8 cellular contexts compared by ENCODE assay signal in the genomic region with DNA sequence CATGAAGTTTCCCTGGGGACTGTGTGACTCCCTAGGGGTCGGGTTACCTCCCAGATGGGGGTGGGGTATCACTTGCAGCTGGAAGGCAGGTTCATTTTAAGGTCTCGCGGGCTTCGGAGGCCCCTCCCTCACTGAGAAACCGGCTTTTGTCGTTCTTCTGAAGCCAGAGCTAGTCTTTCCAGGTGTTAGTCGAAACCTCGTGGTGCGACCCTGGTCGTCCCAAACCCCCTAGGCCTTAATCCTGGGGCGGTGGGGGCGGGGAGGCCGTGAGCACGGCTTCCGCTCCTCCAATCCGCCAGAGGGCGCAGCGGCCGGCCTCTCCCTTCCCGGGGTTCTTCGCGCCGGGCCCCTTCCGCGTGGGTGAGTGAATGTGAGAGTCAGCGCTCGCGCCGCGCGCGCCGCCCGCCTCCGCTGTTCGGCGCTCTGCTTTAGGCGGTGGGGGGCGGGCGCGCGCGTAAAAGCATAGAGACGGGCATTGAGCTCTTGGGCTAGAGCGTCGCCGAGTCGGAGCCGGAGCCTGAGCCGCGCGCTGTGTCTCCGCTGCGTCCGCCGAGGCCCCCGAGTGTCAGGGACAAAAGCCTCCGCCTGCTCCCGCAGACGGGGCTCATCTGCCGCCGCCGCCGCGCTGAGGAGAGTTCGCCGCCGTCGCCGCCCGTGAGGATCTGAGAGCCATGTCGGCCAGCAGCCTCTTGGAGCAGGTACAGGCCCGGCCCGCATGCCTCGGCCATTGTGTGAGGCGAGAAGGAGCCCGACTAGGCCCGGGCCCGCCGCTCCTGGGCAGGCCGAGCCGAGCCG. TPM values are rescaled to one million over a fixed set of nuclear protein-coding genes. Genes with fewer than 3 reads are reported as not detected.
DNase-seq lines count a peak whose midpoint lies in the region; TF ChIP-seq lines count a peak whose summit lies in the region.

A gene (plus strand): TSS at position 491 of the 795 bp plus-strand sequence. CDS start 181 bp downstream, at position 672.

- peaks cover 29% of the 10 kb centered on the region for H3K36me3 Mint-ChIP-seq in HFFc6 (ENCODE audit: low read depth)

- peak; percentile 67 for TF ChIP-seq POLR2A in NB4 (IDR thresholded peaks at IDR 0.05; ENCODE audit: extremely low read depth, insufficient read length)

- H3K36me3 ChIP-seq in GM06990 (ENCODE audit: control insufficient read depth, insufficient read depth, low read length), result no peaks in the 10 kb centered on the region; the same call in 1 of the 2 replicates
- H3K36me3 ChIP-seq in SK-N-MC (ENCODE audit: insufficient read depth, low read length), result peaks cover 40% of the 10 kb centered on the region

- DNase-seq in GM06990 (ENCODE audit: extremely low read depth, insufficient read length) (peak; percentile 100), HFFc6 (peak; percentile 93), NB4 (ENCODE audit: low read depth) (peak; percentile 98), SK-N-MC (ENCODE audit: low read depth, low spot score) (peak; percentile 75), globus pallidus (ENCODE audit: low spot score) (peak; percentile 95), occipital lobe (lab: John Stamatoyannopoulos, UW) (peak; percentile 95)
- peak; percentile 99 for DNase-seq in activated naive CD4-positive, alpha-beta T cell treated with anti-CD3 and anti-CD28 coated beads, Interleukin-2, amount 50 U/mL, for 16 hours

- no peaks in the 10 kb centered on the region; the same call in 1 of the 2 replicates for H3K27me3 Mint-ChIP-seq in HFFc6 (ENCODE audit: insufficient read depth)

- peaks cover 4% of the 10 kb centered on the region; the same call in 1 of the 2 replicates for H3K9me3 Mint-ChIP-seq in HFFc6

- no peaks in the 10 kb centered on the region for H3K9me3 ChIP-seq in SK-N-MC (ENCODE audit: low read depth, low read length)

- peak within 1 kb of the TSS; percentile 99 for H3K27ac Mint-ChIP-seq in HFFc6

- H3K4me3 ChIP-seq in GM06990 (replicated peaks; ENCODE audit: low read depth, low read length) (peak within 1 kb of the TSS; percentile 88), NB4 (ENCODE audit: low read depth, low read length) (peak within 1 kb of the TSS; percentile 98), SK-N-MC (peak within 1 kb of the TSS; percentile 99)

- H3K27ac ChIP-seq in SK-N-MC (peak within 1 kb of the TSS; percentile 95), temporal lobe (ENCODE audit: low read depth, low read length) (peak within 1 kb of the TSS; percentile 74)

- TF ChIP-seq CTCF in GM06990 (IDR thresholded peaks at IDR 0.05; ENCODE audit: insufficient read depth, low read length, poor library complexity, severe bottlenecking) (peak; percentile 88), HFFc6 (IDR thresholded peaks at IDR 0.05) (peak; percentile 97), NB4 (IDR thresholded peaks at IDR 0.05; ENCODE audit: low read depth, low read length) (peak; percentile 81)

- no peaks in the 10 kb centered on the region for H3K27me3 ChIP-seq in GM06990 (replicated peaks; ENCODE audit: control insufficient read depth, insufficient read depth, low read length)

- peak within 1 kb of the TSS; percentile 99 for H3K9ac ChIP-seq in SK-N-MC (ENCODE audit: insufficient read length)

- H3K4me3 Mint-ChIP-seq in HFFc6, result peak within 1 kb of the TSS; percentile 96

- H3K4me1 Mint-ChIP-seq in HFFc6 (ENCODE audit: low read depth), result peaks cover 32% of the 10 kb centered on the region

RNA-seq across cellular contexts. Expression of the gene that starts here (rescaled TPM):
- 10 to 100 TPM; 66.9 to 88.2 (median 76.6) TPM for total RNA-seq in HFFc6 (2021; fragmentation: NEBNext Ultra II Directional; extraction: Animal tissue kit (Norgen Biotek cat#: 25700))
- 78.8 TPM for total RNA-seq in occipital lobe
- 53.4 TPM for total RNA-seq in temporal lobe

Comparison
In these comparisons a context has a peak if more than half of its experiments do, and no peak if none do; other contexts are left out.
1. Peak in every context shown above with its lines: DNase-seq, H3K4me3 ChIP-seq and H3K27ac ChIP-seq.